Comparison of ENCODE assay signal across 2 cellular contexts in genomic region chr12:51370667-51371066, GRCh38.
A peak's percentile ranks its signal among the peaks of the same experiment; 100 is the strongest.
TF ChIP-seq lines count a peak whose summit lies in the region.

No MANE protein-coding gene starts in this region.

TF ChIP-seq in Ishikawa, 13 proteins besides CTCF, POLR2A, EP300 and RAD21:
- TF ChIP-seq MAX (IDR thresholded peaks at IDR 0.05): no peak
- TF ChIP-seq CEBPB (IDR thresholded peaks at IDR 0.05): 0 out of 2 replicates have a peak, but pooled peaks have one; percentile 29

TF ChIP-seq in endothelial cell of umbilical vein, 7 proteins besides CTCF, POLR2A, EP300 and RAD21:
- TF ChIP-seq POLR2AphosphoS5 (IDR thresholded peaks at IDR 0.05; ENCODE audit: insufficient read depth, low read depth, low read length) (no peak), MAX (IDR thresholded peaks at IDR 0.05; ENCODE audit: insufficient read depth, insufficient read length) (no peak), JUN (IDR thresholded peaks at IDR 0.05; ENCODE audit: borderline replicate concordance, insufficient read depth, insufficient read length, low read depth) (no peak), MYC (IDR thresholded peaks at IDR 0.05; ENCODE audit: low read depth, low read length) (no peak), FOS (IDR thresholded peaks at IDR 0.05; ENCODE audit: borderline replicate concordance, insufficient read depth, low read length) (no peak), GATA2 (IDR thresholded peaks at IDR 0.05; ENCODE audit: insufficient read depth, insufficient read length, low read depth, low read length) (no peak), EZH2 (IDR thresholded peaks at IDR 0.05; ENCODE audit: borderline replicate concordance, low read depth, low read length, severe bottlenecking) (no peak)
